Comparison of ENCODE assay signal across 8 cellular contexts in genomic region chr14:51653096-51653814, GRCh38. TPM values are rescaled to one million over a fixed set of nuclear protein-coding genes. Genes with fewer than 3 reads are reported as not detected.
DNase-seq lines count a peak whose midpoint lies in the region; ATAC-seq and TF ChIP-seq lines count a peak whose summit lies in the region.

No MANE protein-coding gene starts in this region.

- DNase-seq in NCI-H1436 (lab: John Stamatoyannopoulos, UW) (peak; percentile 4), NCI-H1436 treated with DMSO at 0.1 percent for 48 hours (lab: John Stamatoyannopoulos, UW) (no peak), NCI-H2171 (lab: John Stamatoyannopoulos, UW) (peak; percentile 28), breast epithelium (ENCODE audit: low spot score in 2 of 2) (no peak), right lobe of liver (no peak), tibial artery (no peak), posterior vena cava (ENCODE audit: low spot score) (no peak)

- no peaks in the 10 kb centered on the region for H3K27me3 ChIP-seq in breast epithelium
- no peaks in the 10 kb centered on the region for H3K27me3 ChIP-seq in right lobe of liver
- H3K27me3 ChIP-seq in tibial artery, result no peaks in the 10 kb centered on the region

- H3K9me3 ChIP-seq in breast epithelium (no peaks in the 10 kb centered on the region), right lobe of liver (no peaks in the 10 kb centered on the region), tibial artery (no peaks in the 10 kb centered on the region)

- TF ChIP-seq CTCF in breast epithelium (IDR thresholded peaks at IDR 0.05) (peak; percentile 48 to 65 (median 59)), right lobe of liver (IDR thresholded peaks at IDR 0.05) (peak in 2 of 4 donors; percentile 25 to 39), tibial artery (IDR thresholded peaks at IDR 0.05) (peak; percentile 42 to 59)

- H3K27ac ChIP-seq in breast epithelium, result peak overlapping the region; percentile 99
- peak overlapping the region; percentile 67 to 91 (median 80) for H3K27ac ChIP-seq in right lobe of liver
- H3K27ac ChIP-seq in tibial artery, result peak overlapping the region; percentile 95 to 97

- TF ChIP-seq POLR2A in breast epithelium (IDR thresholded peaks at IDR 0.05) (no peak), right lobe of liver (IDR thresholded peaks at IDR 0.05) (no peak)

- H3K36me3 ChIP-seq in breast epithelium (no peaks in the 10 kb centered on the region), right lobe of liver (no peaks in the 10 kb centered on the region), tibial artery (no peaks in the 10 kb centered on the region)

- no peak for ATAC-seq in right lobe of liver
- ATAC-seq in HG03039 (IDR thresholded peaks at IDR 0.05; ENCODE audit: unreplicated experiment), result no peak

- intact Hi-C loops in breast epithelium (cut with DNase I; ENCODE audit: low total_unique reads), result no loop called here
- intact Hi-C loops in right lobe of liver (cut with DNase I), result no loop called here
- intact Hi-C loops in tibial artery (cut with DNase I; ENCODE audit: low total_unique reads), result loop anchor here (10.0 kb wide), 1 partner anchor 368 kb away; no protein-coding TSS in a partner anchor
- intact Hi-C loops in posterior vena cava (cut with DNase I), result loop anchor here (2.0 to 10.0 kb wide), 2 partner anchors 124 to 368 kb away; no protein-coding TSS in a partner anchor

- H3K4me1 ChIP-seq in breast epithelium (peaks cover 0 to 11% of the 10 kb centered on the region in 2 donors), right lobe of liver (peaks cover 0 to 10% (median 4%) of the 10 kb centered on the region in 4 donors), tibial artery (peaks cover 6 to 54% (median 22%) of the 10 kb centered on the region in 4 donors)

- WGBS in right lobe of liver (ENCODE audit: insufficient coverage, low coverage, low lambda C conversion rate, missing lambda C conversion rate), result 11% methylated on average over 6 of the region's 6 CpGs

- H3K4me3 ChIP-seq in breast epithelium (peak overlapping the region; percentile 96 to 98 (median 96)), right lobe of liver (peak overlapping the region; percentile 64 to 92 (median 74)), tibial artery (peak overlapping the region; percentile 65 to 96)

RNA-seq across cellular contexts. Expression of gene FRMD6, which starts 1.5 kb away (rescaled TPM):
- total RNA-seq in breast epithelium (100 to 1,000 TPM in 1 of 3 donors, 10 to 100 TPM in 2; 14.6 to 111 (median 80.3) TPM), right lobe of liver (10 to 100 TPM in 1 of 6 experiments, 1 to 10 TPM in 5; 4.2 to 23.7 (median 5.9) TPM), posterior vena cava (10 to 100 TPM; 33.1 to 49.6 TPM)

Comparison
In these comparisons a context has a peak if more than half of its experiments do, and no peak if none do; other contexts are left out.
1. DNase-seq: peak in NCI-H1436 (single experiment) and NCI-H2171 (single experiment); none in NCI-H1436 treated with DMSO at 0.1 percent for 48 hours (single experiment), breast epithelium (0 of 2), right lobe of liver (0 of 3), tibial artery (0 of 2) and posterior vena cava (single experiment).
2. intact Hi-C loops: an anchor here in tibial artery (10.0 kb wide) and posterior vena cava (2.0 to 10.0 kb wide); none called in breast epithelium and right lobe of liver.
3. Peak in every context shown above with its lines, with median percentiles within 50 percentile points of each other: H3K27ac ChIP-seq and H3K4me3 ChIP-seq.